8 cellular contexts compared by ENCODE assay signal in the genomic region with DNA sequence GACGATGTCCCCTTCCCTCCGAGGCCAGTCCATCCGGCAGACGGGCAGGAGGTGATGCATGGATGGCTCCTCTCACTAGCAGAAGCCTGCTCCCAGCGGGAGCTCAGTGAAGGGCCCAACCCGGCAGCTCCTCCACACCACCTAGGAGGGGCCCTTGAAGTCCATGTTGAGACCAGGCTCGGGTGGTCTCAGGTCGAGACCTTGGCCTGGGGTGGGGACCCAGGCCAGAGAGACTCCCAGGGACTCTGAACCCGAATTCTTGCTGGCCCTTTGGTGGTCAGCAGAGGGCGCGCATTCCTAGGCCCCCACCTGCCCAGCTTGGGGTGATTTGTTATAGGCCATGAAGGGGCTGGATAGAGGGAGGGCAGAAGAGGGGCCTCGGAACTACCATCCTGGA. TPM values are rescaled to one million over a fixed set of nuclear protein-coding genes. Genes with fewer than 3 reads are reported as not detected.
A peak's percentile ranks its signal among the peaks of the same experiment; 100 is the strongest.
DNase-seq lines count a peak whose midpoint lies in the region; ATAC-seq, FAIRE-seq and TF ChIP-seq lines count a peak whose summit lies in the region.

No MANE protein-coding gene starts in this region.

- ATAC-seq in A549 = peak in 1 of 2 experiments; percentile 64; a peak in 3 of 6 replicates
- peak; percentile 13 to 35 for ATAC-seq in activated T-cell treated with anti-CD3 and anti-CD28 coated beads, Interleukin-2, amount 50 U/mL, for 4 hours
- peak; percentile 45 for ATAC-seq in stimulated activated memory B cell treated with anti-CD40 and anti-IgM and Interleukin-4, amounts not matched to agents 10 μg/mL and 1 μg/mL and 100 μg/mL, for 72 hours
- no peak for ATAC-seq in GM18867 (IDR thresholded peaks at IDR 0.05; ENCODE audit: unreplicated experiment)

- POLR2A ChIA-PET in A549 (lab: Yijun Ruan, JAX) = no interaction called here

- no peaks in the 10 kb centered on the region for H3K9me3 ChIP-seq in A549

- CTCF ChIA-PET in A549 (lab: Yijun Ruan, JAX) = interaction anchor here (0.8 to 12.6 kb wide), 9 partner anchors 9 to 123 kb away, joined by 3 to 143 read pairs (median 6); a partner anchor contains a TSS

- no peak overlapping the region for H3K27ac ChIP-seq in A549

- H3K9me3 Mint-ChIP-seq in activated T-cell treated with anti-CD3 and anti-CD28 coated beads, Interleukin-2, amount 50 U/mL, for 4 hours = no peaks in the 10 kb centered on the region
- peaks cover 10% of the 10 kb centered on the region for H3K9me3 Mint-ChIP-seq in glutamatergic neuron (ENCODE audit: unreplicated experiment)
- no peaks in the 10 kb centered on the region for H3K9me3 Mint-ChIP-seq in stimulated activated memory B cell treated with anti-CD40 and anti-IgM and Interleukin-4, amounts not matched to agents 10 μg/mL and 1 μg/mL and 100 μg/mL, for 72 hours

- no peak; the same call in 2 of the 3 replicates for TF ChIP-seq CTCF in A549 (IDR thresholded peaks at IDR 0.05)
- peak; percentile 61 for TF ChIP-seq CTCF in glutamatergic neuron (IDR thresholded peaks at IDR 0.05; ENCODE audit: partially characterized antibody, unreplicated experiment)

- no peaks in the 10 kb centered on the region for H3K36me3 Mint-ChIP-seq in activated T-cell treated with anti-CD3 and anti-CD28 coated beads, Interleukin-2, amount 50 U/mL, for 4 hours (ENCODE audit: insufficient read depth)
- peaks cover 6% of the 10 kb centered on the region for H3K36me3 Mint-ChIP-seq in glutamatergic neuron (ENCODE audit: unreplicated experiment)
- peaks cover 9% of the 10 kb centered on the region for H3K36me3 Mint-ChIP-seq in stimulated activated memory B cell treated with anti-CD40 and anti-IgM and Interleukin-4, amounts not matched to agents 10 μg/mL and 1 μg/mL and 100 μg/mL, for 72 hours

- peaks cover 7% of the 10 kb centered on the region; the same call in 1 of the 3 replicates for H3K4me1 ChIP-seq in A549

- WGBS in A549 (ENCODE audit: missing lambda C conversion rate) = 63% methylated on average over 6 of the region's 12 CpGs

- H3K4me2 ChIP-seq in A549 = peak overlapping the region; percentile 82

- TF ChIP-seq EP300 in A549 (IDR thresholded peaks at IDR 0.05) = no peak

- TF ChIP-seq POLR2A in A549 (IDR thresholded peaks at IDR 0.05; ENCODE audit: low read length) = no peak

- H3K27me3 ChIP-seq in H7 (ENCODE audit: control insufficient read depth, insufficient read depth, low read length) = peaks cover 91% of the 10 kb centered on the region

- H3K27ac Mint-ChIP-seq in glutamatergic neuron (ENCODE audit: unreplicated experiment) = no peak overlapping the region
- H3K27ac Mint-ChIP-seq in stimulated activated memory B cell treated with anti-CD40 and anti-IgM and Interleukin-4, amounts not matched to agents 10 μg/mL and 1 μg/mL and 100 μg/mL, for 72 hours = peak overlapping the region; percentile 40

- peaks cover 6% of the 10 kb centered on the region for H3K4me1 Mint-ChIP-seq in activated T-cell treated with anti-CD3 and anti-CD28 coated beads, Interleukin-2, amount 50 U/mL, for 4 hours (ENCODE audit: low read depth)
- H3K4me1 Mint-ChIP-seq in glutamatergic neuron (ENCODE audit: low read depth, unreplicated experiment) = peaks cover 1% of the 10 kb centered on the region
- H3K4me1 Mint-ChIP-seq in stimulated activated memory B cell treated with anti-CD40 and anti-IgM and Interleukin-4, amounts not matched to agents 10 μg/mL and 1 μg/mL and 100 μg/mL, for 72 hours = peaks cover 16% of the 10 kb centered on the region

- no peak for TF ChIP-seq RAD21 in A549 (conservative IDR thresholded peaks at IDR 0.05 in 1 of 2, IDR thresholded peaks at IDR 0.05 in 1 of 2)

- FAIRE-seq in A549 (lab: Jason Lieb, UNC) = no peak

- H3K36me3 ChIP-seq in H7 (replicated peaks; ENCODE audit: control insufficient read depth, insufficient read depth, low read length) = no peaks in the 10 kb centered on the region

- DNase-seq in A549 (ENCODE audit: low read depth in 1 of 2, low spot score in 1 of 2) (peak in 1 of 2 experiments; percentile 14), H7 (peak; percentile 88), glutamatergic neuron (peak; percentile 31), DMS79 treated with DMSO at 0.1 percent for 48 hours (lab: John Stamatoyannopoulos, UW) (no peak), NCI-H1092 treated with DMSO at 0.1 percent for 48 hours (lab: John Stamatoyannopoulos, UW) (no peak)
- DNase-seq in activated T-cell treated with anti-CD3 and anti-CD28 coated beads, Interleukin-2, amount 50 U/mL, for 4 hours = peak; percentile 44

- peak overlapping the region; percentile 51 for H3K4me3 Mint-ChIP-seq in activated T-cell treated with anti-CD3 and anti-CD28 coated beads, Interleukin-2, amount 50 U/mL, for 4 hours
- peak overlapping the region; percentile 87 for H3K4me3 Mint-ChIP-seq in glutamatergic neuron (ENCODE audit: unreplicated experiment)
- peak overlapping the region; percentile 65 for H3K4me3 Mint-ChIP-seq in stimulated activated memory B cell treated with anti-CD40 and anti-IgM and Interleukin-4, amounts not matched to agents 10 μg/mL and 1 μg/mL and 100 μg/mL, for 72 hours

- peaks cover 35% of the 10 kb centered on the region for H3K27me3 Mint-ChIP-seq in activated T-cell treated with anti-CD3 and anti-CD28 coated beads, Interleukin-2, amount 50 U/mL, for 4 hours (ENCODE audit: low read depth)
- H3K27me3 Mint-ChIP-seq in glutamatergic neuron (ENCODE audit: unreplicated experiment) = peaks cover 36% of the 10 kb centered on the region
- peaks cover 42% of the 10 kb centered on the region for H3K27me3 Mint-ChIP-seq in stimulated activated memory B cell treated with anti-CD40 and anti-IgM and Interleukin-4, amounts not matched to agents 10 μg/mL and 1 μg/mL and 100 μg/mL, for 72 hours

- H3K4me3 ChIP-seq in A549 (peak overlapping the region; percentile 42; the same call in 1 of the 3 replicates), H7 (ENCODE audit: insufficient read depth, low read depth, low read length) (no peak overlapping the region; the same call in 1 of the 2 replicates)

TF ChIP-seq in A549, 52 proteins besides CTCF, POLR2A, EP300 and RAD21 (continues in another document):
- TF ChIP-seq, protein P1, sequence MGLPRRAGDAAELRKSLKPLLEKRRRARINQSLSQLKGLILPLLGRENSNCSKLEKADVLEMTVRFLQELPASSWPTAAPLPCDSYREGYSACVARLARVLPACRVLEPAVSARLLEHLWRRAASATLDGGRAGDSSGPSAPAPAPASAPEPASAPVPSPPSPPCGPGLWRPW (IDR thresholded peaks at IDR 0.05) = no peak
- TF ChIP-seq POLR2AphosphoS2 (conservative IDR thresholded peaks at IDR 0.05; ENCODE audit: low read length) (no peak), CBX2 (IDR thresholded peaks at IDR 0.05; ENCODE audit: borderline replicate concordance, low read depth) (no peak), CHD2 (IDR thresholded peaks at IDR 0.05; ENCODE audit: low read length, partially characterized antibody) (no peak), HOXA7 (CRISPR knock-in tag; IDR thresholded peaks at IDR 0.05) (no peak), PHF8 (IDR thresholded peaks at IDR 0.05; ENCODE audit: borderline replicate concordance, low read depth) (no peak), NR3C1 (IDR thresholded peaks at IDR 0.05) (no peak), EHMT2 (IDR thresholded peaks at IDR 0.05; ENCODE audit: low read depth) (no peak), MYC (IDR thresholded peaks at IDR 0.05; ENCODE audit: borderline replicate concordance, low read length) (no peak), CEBPB (IDR thresholded peaks at IDR 0.05) (no peak)
- TF ChIP-seq, protein P2, sequence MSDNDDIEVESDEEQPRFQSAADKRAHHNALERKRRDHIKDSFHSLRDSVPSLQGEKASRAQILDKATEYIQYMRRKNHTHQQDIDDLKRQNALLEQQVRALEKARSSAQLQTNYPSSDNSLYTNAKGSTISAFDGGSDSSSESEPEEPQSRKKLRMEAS (IDR thresholded peaks at IDR 0.05) = no peak
- TF ChIP-seq, protein P3, sequence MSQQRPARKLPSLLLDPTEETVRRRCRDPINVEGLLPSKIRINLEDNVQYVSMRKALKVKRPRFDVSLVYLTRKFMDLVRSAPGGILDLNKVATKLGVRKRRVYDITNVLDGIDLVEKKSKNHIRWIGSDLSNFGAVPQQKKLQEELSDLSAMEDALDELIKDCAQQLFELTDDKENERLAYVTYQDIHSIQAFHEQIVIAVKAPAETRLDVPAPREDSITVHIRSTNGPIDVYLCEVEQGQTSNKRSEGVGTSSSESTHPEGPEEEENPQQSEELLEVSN (IDR thresholded peaks at IDR 0.05; ENCODE audit: borderline replicate concordance, low read depth) = no peak

RNA-seq across cellular contexts. Expression of a gene that starts 0.6 kb away (rescaled TPM):
- polyA plus RNA-seq in A549 (2011; rRNA removed) = not detected in 2 replicates
- polyA plus RNA-seq in A549 (2012; cell fraction: cytosol; rRNA removed) = not detected in 2 replicates
- not detected in 2 replicates for polyA plus RNA-seq in A549 (2012; cell fraction: nucleus; rRNA removed)
- not detected in 3 replicates for polyA plus RNA-seq in A549 (2017; fragmentation: RNase III; extraction: RNeasy Plus Mini Kit Qiagen cat#74134 plus additional on column Dnase treatment)
- 0.58 TPM in 1 of 2 replicates, not detected in the other for polyA minus RNA-seq in A549 (2011; rRNA and poly(A)+ RNA removed)
- not detected in 2 replicates for total RNA-seq in H7 (2014; rRNA removed; shearing (Covaris generic))
- not detected for total RNA-seq in activated T-cell treated with anti-CD3 and anti-CD28 coated beads, Interleukin-2, amount 50 U/mL, for 4 hours
- not detected for total RNA-seq in glutamatergic neuron (ENCODE audit: unreplicated experiment)

RNA-seq across cellular contexts. Expression of a gene that starts 18.7 kb away (rescaled TPM):
- 0.09 TPM in 2 replicates for polyA plus RNA-seq in A549 (2011; rRNA removed)
- 0.03 and 0.05 TPM in 2 replicates for polyA plus RNA-seq in A549 (2012; cell fraction: cytosol; rRNA removed)
- 0.04 and 0.05 TPM in 2 replicates for polyA plus RNA-seq in A549 (2012; cell fraction: nucleus; rRNA removed)
- polyA plus RNA-seq in A549 (2017; fragmentation: RNase III; extraction: RNeasy Plus Mini Kit Qiagen cat#74134 plus additional on column Dnase treatment) = 0.08 to 0.14 TPM (median 0.09 TPM) in 3 replicates
- polyA minus RNA-seq in A549 (2011; rRNA and poly(A)+ RNA removed) = 0.15 and 0.17 TPM in 2 replicates
- not detected in 2 replicates for total RNA-seq in H7 (2014; rRNA removed; shearing (Covaris generic))
- under 1 TPM; 0.05 to 0.38 (median 0.33) TPM for total RNA-seq in activated T-cell treated with anti-CD3 and anti-CD28 coated beads, Interleukin-2, amount 50 U/mL, for 4 hours
- total RNA-seq in glutamatergic neuron (ENCODE audit: unreplicated experiment) = not detected

RNA-seq across cellular contexts. Expression of a gene that starts 33.1 kb away (rescaled TPM):
- 2.2 and 2.9 TPM in 2 replicates for polyA plus RNA-seq in A549 (2011; rRNA removed)
- 1.9 and 2.7 TPM in 2 replicates for polyA plus RNA-seq in A549 (2012; cell fraction: cytosol; rRNA removed)
- polyA plus RNA-seq in A549 (2012; cell fraction: nucleus; rRNA removed) = 3.0 and 3.5 TPM in 2 replicates
- 2.0 to 2.3 TPM (median 2.2 TPM) in 3 replicates for polyA plus RNA-seq in A549 (2017; fragmentation: RNase III; extraction: RNeasy Plus Mini Kit Qiagen cat#74134 plus additional on column Dnase treatment)
- 2.5 and 3.5 TPM in 2 replicates for polyA minus RNA-seq in A549 (2011; rRNA and poly(A)+ RNA removed)
- total RNA-seq in H7 (2014; rRNA removed; shearing (Covaris generic)) = 0.63 and 0.94 TPM in 2 replicates
- total RNA-seq in activated T-cell treated with anti-CD3 and anti-CD28 coated beads, Interleukin-2, amount 50 U/mL, for 4 hours = under 1 TPM; 0.05 to 0.11 (median 0.08) TPM
- 9.0 TPM for total RNA-seq in glutamatergic neuron (ENCODE audit: unreplicated experiment)

Comparison
In these comparisons a context has a peak if more than half of its experiments do, and no peak if none do; other contexts are left out.
1. DNase-seq: peak in H7 (single experiment), activated T-cell treated with anti-CD3 and anti-CD28 coated beads, Interleukin-2, amount 50 U/mL, for 4 hours (single experiment) and glutamatergic neuron (single experiment); none in DMS79 treated with DMSO at 0.1 percent for 48 hours (single experiment) and NCI-H1092 treated with DMSO at 0.1 percent for 48 hours (single experiment).
2. Peak in every context shown above with its lines, with median percentiles within 50 percentile points of each other: H3K4me3 Mint-ChIP-seq.